Comparison of ENCODE assay signal across 12 cellular contexts in genomic region chr6:163860194-163861081, GRCh38.
DNase-seq lines count a peak whose midpoint lies in the region; ATAC-seq, FAIRE-seq and TF ChIP-seq lines count a peak whose summit lies in the region.
"Had no signal": no experiment of that assay in that cellular context is flagged by ENCODE, and none has a peak within 500 bp of the region (broad histone marks: within the 10 kb centered on the region; RNA-seq: fewer than 3 reads in every experiment).

No MANE protein-coding gene starts in this region.

- no peaks in the 10 kb centered on the region for H4K20me1 ChIP-seq in HepG2 (ENCODE audit: insufficient read depth, low read length)

- no peak for TF ChIP-seq EP300 in HepG2 (IDR thresholded peaks at IDR 0.05; ENCODE audit: low read depth in 2 of 2, low read length in 2 of 2)
- TF ChIP-seq EP300 in HepG2 (CRISPR knock-in tag; IDR thresholded peaks at IDR 0.05; ENCODE audit: borderline replicate concordance), result no peak

- no peak for ATAC-seq in HepG2
- ATAC-seq in HG03045 (IDR thresholded peaks at IDR 0.05; ENCODE audit: unreplicated experiment), result no peak
- ATAC-seq: activated T-helper 17 cell treated with anti-CD3 and anti-CD28 coated beads, Interleukin-2, amount 50 U/mL, for 72 hours had no signal

- H3K4me1 ChIP-seq in BE2C (peaks cover 22% of the 10 kb centered on the region), HepG2 (ENCODE audit: insufficient read depth, low read length) (no peaks in the 10 kb centered on the region)
- H3K4me1 ChIP-seq: suprapubic skin had no signal

- POLR2A ChIA-PET in HepG2 (lab: Yijun Ruan, JAX), result no interaction called here

- CTCF ChIA-PET in HepG2 (lab: Yijun Ruan, JAX; ENCODE audit: low intra/inter-chr PET ratio, low total read pairs), result no interaction called here

- no peak overlapping the region for H2AFZ ChIP-seq in HepG2 (ENCODE audit: low read length)

- H3K36me3 ChIP-seq in BE2C, result no peaks in the 10 kb centered on the region
- no peaks in the 10 kb centered on the region for H3K36me3 ChIP-seq in MG63
- H3K36me3 ChIP-seq in HepG2 (replicated peaks in 1 of 2; ENCODE audit: control insufficient read depth in 1 of 2, insufficient read depth in 2 of 2, low read length in 2 of 2), result no peaks in the 10 kb centered on the region
- H3K36me3 ChIP-seq: suprapubic skin had no signal

- no TSS peak for BruUV-seq in HepG2 (replicated peaks; lab: Mats Ljungman, UMichigan)

- in situ Hi-C loops in HepG2 (cut with HindIII; ENCODE audit: extremely low pct_ligation_motif_present, low pct_unique_long_range_greater_than_20kb), result no loop called here

- no peaks in the 10 kb centered on the region for H3K79me2 ChIP-seq in HepG2 (ENCODE audit: insufficient read depth, low read length)

- no peak overlapping the region for H3K9ac ChIP-seq in HepG2 (ENCODE audit: insufficient read depth, low read depth, low read length)

- intact Hi-C loops in HepG2 (cut with micrococcal nuclease; ENCODE audit: unreplicated experiment), result no loop called here

- no peaks in the 10 kb centered on the region for H3K27me3 ChIP-seq in BE2C
- no peaks in the 10 kb centered on the region for H3K27me3 ChIP-seq in MG63
- peaks cover 2 to 13% of the 10 kb centered on the region in 2 experiments; a peak in 3 of 5 replicates for H3K27me3 ChIP-seq in HepG2 (ENCODE audit: control insufficient read depth in 1 of 2, insufficient read depth in 2 of 2, low read length in 2 of 2)

- no peak for TF ChIP-seq CTCF in BE2C (IDR thresholded peaks at IDR 0.05; ENCODE audit: low read depth, low read length)
- TF ChIP-seq CTCF in choroid plexus epithelial cell (conservative IDR thresholded peaks at IDR 0.05; ENCODE audit: low read depth, low read length), result no peak
- TF ChIP-seq CTCF in HepG2 (CRISPR knock-in tag; IDR thresholded peaks at IDR 0.05), result no peak

- no peaks in the 10 kb centered on the region for H3K9me3 ChIP-seq in BE2C
- H3K9me3 ChIP-seq in MG63, result no peaks in the 10 kb centered on the region
- H3K9me3 ChIP-seq in HepG2 (ENCODE audit: low read length), result peaks cover 8% of the 10 kb centered on the region; the same call in 1 of the 2 replicates
- H3K9me3 ChIP-seq: suprapubic skin had no signal

- no peak for TF ChIP-seq RAD21 in HepG2 (CRISPR knock-in tag; IDR thresholded peaks at IDR 0.05)

- H3K4me2 ChIP-seq in HepG2 (ENCODE audit: low read depth, low read length), result no peak overlapping the region

- H3K4me3 ChIP-seq in BE2C (ENCODE audit: low read depth, low read length) (0 out of 2 replicates have a peak overlapping the region, but pooled peaks have one; percentile 1), MG63 (no peak overlapping the region), choroid plexus epithelial cell (ENCODE audit: low read depth, low read length) (no peak overlapping the region), HepG2 (replicated peaks in 1 of 3; ENCODE audit: insufficient read depth in 1 of 3, low read depth in 2 of 3, low read length in 3 of 3) (no peak overlapping the region)
- H3K4me3 ChIP-seq: suprapubic skin had no signal

- H3K27ac ChIP-seq in HepG2 (ENCODE audit: extremely low read length, insufficient read depth, low read length), result no peak overlapping the region
- H3K27ac ChIP-seq: suprapubic skin had no signal

- DNase-seq in BE2C, result peak; percentile 97
- DNase-seq in MG63, result peak; percentile 9
- peak; percentile 54 for DNase-seq in choroid plexus epithelial cell (ENCODE audit: low read depth)
- DNase-seq in HepG2 (ENCODE audit: low spot score), result no peak
- DNase-seq in NCI-H146 treated with DMSO at 0.1 percent for 48 hours (lab: John Stamatoyannopoulos, UW; ENCODE audit: unreplicated experiment), result no peak
- DNase-seq in DMS 273 treated with DMSO at 0.1 percent for 48 hours (lab: John Stamatoyannopoulos, UW), result no peak
- DNase-seq in epidermal melanocyte (ENCODE audit: insufficient read length, low spot score), result no peak
- DNase-seq: NCI-H345 had no signal

- TF ChIP-seq POLR2A in HepG2 (IDR thresholded peaks at IDR 0.05; ENCODE audit: insufficient read depth in 1 of 2, low read depth in 2 of 2, low read length in 2 of 2), result no peak

- FAIRE-seq in HepG2 (lab: Jason Lieb, UNC), result no peak
- FAIRE-seq: H54 had no signal

- WGBS in HepG2 (ENCODE audit: low lambda C conversion rate), result 25% methylated on average over 12 of the region's 13 CpGs

TF ChIP-seq in HepG2, 621 proteins besides CTCF, POLR2A, EP300 and RAD21:
- TF ChIP-seq CEBPB (IDR thresholded peaks at IDR 0.05; ENCODE audit: borderline replicate concordance, low read depth, low read length), result 0 out of 2 replicates have a peak, but pooled peaks have one; percentile 5
- TF ChIP-seq PBX2 (CRISPR knock-in tag; IDR thresholded peaks at IDR 0.05), result no peak

Comparison
In these comparisons a context has a peak if more than half of its experiments do, and no peak if none do; other contexts are left out.
1. DNase-seq: peak in BE2C (single experiment), MG63 (single experiment) and choroid plexus epithelial cell (single experiment); none in HepG2 (single experiment), NCI-H146 treated with DMSO at 0.1 percent for 48 hours (single experiment), DMS 273 treated with DMSO at 0.1 percent for 48 hours (single experiment) and epidermal melanocyte (single experiment).